9 cellular contexts compared by ENCODE assay signal in the genomic region with DNA sequence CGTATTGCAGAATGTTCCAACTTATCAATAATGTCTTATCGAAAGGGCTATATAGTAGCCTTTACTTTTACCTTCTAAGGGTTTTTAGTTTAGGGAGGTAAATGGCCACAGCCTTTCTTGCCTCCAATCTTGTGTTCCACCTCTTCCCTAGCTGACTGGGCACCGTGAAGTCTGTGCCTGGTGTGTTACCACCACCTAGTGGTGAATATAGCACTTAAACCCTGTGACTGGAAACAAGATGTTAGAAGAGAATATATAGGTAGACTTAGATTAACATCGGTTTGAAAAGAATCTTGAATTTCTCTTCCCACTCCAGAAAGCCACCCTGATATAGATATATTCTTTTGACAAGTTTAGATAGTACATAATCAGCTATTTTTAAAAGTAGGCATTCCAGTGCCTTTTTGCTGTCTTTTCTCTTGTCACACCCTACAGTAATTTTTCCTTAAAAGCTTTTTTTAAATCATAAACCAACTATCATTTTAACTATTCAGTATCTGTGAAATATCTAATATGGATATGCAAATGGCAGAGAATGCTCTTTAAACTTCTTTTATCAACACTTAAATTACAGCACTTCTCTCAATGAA. TPM values are rescaled to one million over a fixed set of nuclear protein-coding genes. Genes with fewer than 3 reads are reported as not detected.
DNase-seq lines count a peak whose midpoint lies in the region; ATAC-seq and TF ChIP-seq lines count a peak whose summit lies in the region.
"Had no signal": no experiment of that assay in that cellular context is flagged by ENCODE, and none has a peak within 500 bp of the region (broad histone marks: within the 10 kb centered on the region; RNA-seq: fewer than 3 reads in every experiment).

No MANE protein-coding gene starts in this region.

- ATAC-seq in GM18499 (IDR thresholded peaks at IDR 0.05; ENCODE audit: insufficient read depth, unreplicated experiment) = peak; percentile 87
- ATAC-seq in HG02852 (IDR thresholded peaks at IDR 0.05; ENCODE audit: unreplicated experiment) = peak; percentile 98
- ATAC-seq in left lobe of liver = peak; percentile 82

- H3K4me3 ChIP-seq in AG09309 (ENCODE audit: control insufficient read depth, low read depth, low read length) (no peak overlapping the region), WI38 (ENCODE audit: low read depth, low read length) (no peak overlapping the region), choroid plexus epithelial cell (ENCODE audit: low read depth, low read length) (no peak overlapping the region)
- H3K4me3 ChIP-seq: SK-N-MC had no signal

- peak; percentile 33 for DNase-seq in AG09309 (ENCODE audit: low read depth)
- DNase-seq in NCI-H1694 (lab: John Stamatoyannopoulos, UW) = peak; percentile 43
- peak; percentile 88 for DNase-seq in choroid plexus epithelial cell (ENCODE audit: low read depth)
- DNase-seq in left lobe of liver (ENCODE audit: low spot score) = peak; percentile 68
- DNase-seq in stimulated activated CD4-positive, alpha-beta T cell treated with anti-CD3 and anti-CD28 coated beads, TNF-alpha, amount 100 ng/mL, for 48 hours (ENCODE audit: low read depth in 3 of 3) = peak; percentile 16 to 27 (median 25)

- TF ChIP-seq CTCF in AG09309 (IDR thresholded peaks at IDR 0.05; ENCODE audit: control insufficient read depth, insufficient read depth, low read depth, low read length, missing control alignments) = peak; percentile 80
- peak; percentile 59 for TF ChIP-seq CTCF in WI38 (IDR thresholded peaks at IDR 0.05; ENCODE audit: low read depth, low read length)
- TF ChIP-seq CTCF in choroid plexus epithelial cell (conservative IDR thresholded peaks at IDR 0.05; ENCODE audit: low read depth, low read length) = peak; percentile 88

RNA-seq across cellular contexts. Expression of gene ADH7, which starts 27.8 kb away (rescaled TPM):
- not detected for total RNA-seq in left lobe of liver

RNA-seq across cellular contexts. Expression of gene C4orf17, which starts 47.9 kb away (rescaled TPM):
- not detected for total RNA-seq in left lobe of liver

Comparison
In these comparisons a context has a peak if more than half of its experiments do, and no peak if none do; other contexts are left out.
1. DNase-seq: peak in every context shown above with its lines; median percentile 88 in choroid plexus epithelial cell; 68 in left lobe of liver; 43 in NCI-H1694; 33 in AG09309; 25 in stimulated activated CD4-positive, alpha-beta T cell treated with anti-CD3 and anti-CD28 coated beads, TNF-alpha, amount 100 ng/mL, for 48 hours.